Comparison of ENCODE assay signal across 22 cellular contexts in the genomic region with DNA sequence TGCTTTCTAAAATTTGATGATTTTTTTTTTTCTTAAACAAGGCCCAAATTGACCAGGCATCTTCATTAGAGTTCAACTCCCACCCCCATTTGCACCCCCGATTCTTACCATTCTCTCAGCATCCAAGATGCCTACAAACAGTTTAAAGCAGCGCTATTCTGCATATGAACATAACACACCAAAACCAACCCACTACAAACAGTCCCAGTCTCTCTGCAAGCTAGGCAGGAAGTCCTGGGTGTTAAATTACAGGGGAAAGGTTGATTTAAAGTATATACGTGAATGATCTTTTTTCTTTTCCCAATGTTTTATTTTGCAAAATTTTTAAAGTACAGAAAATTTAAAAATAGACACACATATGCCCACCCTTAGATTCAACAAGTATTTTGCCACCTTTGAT.
"Had no signal": no experiment of that assay in that cellular context is flagged by ENCODE, and none has a peak within 500 bp of the region (broad histone marks: within the 10 kb centered on the region; RNA-seq: fewer than 3 reads in every experiment).

No MANE protein-coding gene starts in this region.

- H3K9me3 ChIP-seq: heart right ventricle, left ventricle myocardium inferior, transverse colon, uterus had no signal

- H3K9me3 Mint-ChIP-seq: activated CD4-positive, alpha-beta memory T cell treated with anti-CD3 and anti-CD28 coated beads, Interleukin-2, amount 10 ng/mL, durations not matched to agents 7 days and 5 days; activated CD4-positive, alpha-beta T cell treated with anti-CD3 and anti-CD28 coated beads, Interleukin-2, amount 10 ng/mL, durations not matched to agents 24 days and 14 days; activated naive CD4-positive, alpha-beta T cell treated with anti-CD3 and anti-CD28 coated beads for 36 hours; activated naive CD8-positive, alpha-beta T cell treated with anti-CD3 and anti-CD28 coated beads, Interleukin-2, amount 10 ng/mL, durations not matched to agents 7 days and 5 days; activated T-cell treated with anti-CD3 and anti-CD28 coated beads, Interleukin-2, amount 50 U/mL, for 72 hours; natural killer cell treated with Interleukin-12 subunit alpha and Interleukin-12 subunit beta and Interleukin-15 and Interleukin-18, amount 100 ng/mL, for 72 hours had no signal

- H3K36me3 ChIP-seq: heart right ventricle, left ventricle myocardium inferior, transverse colon, uterus had no signal

- H3K4me2 ChIP-seq: smooth muscle cell had no signal

- H3K4me3 Mint-ChIP-seq: activated CD4-positive, alpha-beta memory T cell treated with anti-CD3 and anti-CD28 coated beads, Interleukin-2, amount 10 ng/mL, durations not matched to agents 7 days and 5 days; activated CD4-positive, alpha-beta T cell treated with anti-CD3 and anti-CD28 coated beads, Interleukin-2, amount 10 ng/mL, durations not matched to agents 24 days and 14 days; activated naive CD4-positive, alpha-beta T cell treated with anti-CD3 and anti-CD28 coated beads for 36 hours; activated naive CD8-positive, alpha-beta T cell treated with anti-CD3 and anti-CD28 coated beads, Interleukin-2, amount 10 ng/mL, durations not matched to agents 7 days and 5 days; activated T-cell treated with anti-CD3 and anti-CD28 coated beads, Interleukin-2, amount 50 U/mL, for 72 hours; natural killer cell treated with Interleukin-12 subunit alpha and Interleukin-12 subunit beta and Interleukin-15 and Interleukin-18, amount 100 ng/mL, for 72 hours; stimulated activated memory B cell treated with anti-CD40 and anti-IgM and Interleukin-4, amounts not matched to agents 10 μg/mL and 1 μg/mL and 100 μg/mL, for 72 hours had no signal

- H3K4me1 ChIP-seq: left ventricle myocardium inferior, uterus had no signal

- H3K4me1 Mint-ChIP-seq: activated CD4-positive, alpha-beta memory T cell treated with anti-CD3 and anti-CD28 coated beads, Interleukin-2, amount 10 ng/mL, durations not matched to agents 7 days and 5 days; activated CD4-positive, alpha-beta T cell treated with anti-CD3 and anti-CD28 coated beads, Interleukin-2, amount 10 ng/mL, durations not matched to agents 24 days and 14 days; stimulated activated memory B cell treated with anti-CD40 and anti-IgM and Interleukin-4, amounts not matched to agents 10 μg/mL and 1 μg/mL and 100 μg/mL, for 72 hours had no signal

- DNase-seq: activated CD4-positive, alpha-beta memory T cell treated with anti-CD3 and anti-CD28 coated beads, Interleukin-2, amount 10 ng/mL, durations not matched to agents 7 days and 5 days; activated CD4-positive, alpha-beta T cell treated with anti-CD3 and anti-CD28 coated beads, Interleukin-2, amount 10 ng/mL, durations not matched to agents 24 days and 14 days; activated effector memory CD4-positive, alpha-beta T cell treated with Interleukin-2 at 50 U/mL for 16 hours; activated naive CD4-positive, alpha-beta T cell treated with anti-CD3 and anti-CD28 coated beads for 36 hours; activated naive CD8-positive, alpha-beta T cell treated with anti-CD3 and anti-CD28 coated beads, Interleukin-2, amount 10 ng/mL, durations not matched to agents 7 days and 5 days; activated T-cell treated with anti-CD3 and anti-CD28 coated beads, Interleukin-2, amount 50 U/mL, for 72 hours; amniotic stem cell; cerebellar nuclear complex; cortex of kidney; heart right ventricle; left ventricle myocardium inferior; nucleus accumbens; stimulated activated CD4-positive, alpha-beta T cell treated with anti-CD3 and anti-CD28 coated beads, Interleukin-15, amount 100 ng/mL, for 24 hours; T-helper 2 cell; transverse colon; uterus had no signal

- ATAC-seq: activated CD4-positive, CD25-positive, alpha-beta regulatory T cell treated with anti-CD3 and anti-CD28 coated beads, Interleukin-2, amount 50 U/mL, for 24 hours; activated T-cell treated with anti-CD3 and anti-CD28 coated beads, Interleukin-2, amount 50 U/mL, for 72 hours; heart right ventricle; natural killer cell treated with Interleukin-12 subunit alpha and Interleukin-12 subunit beta and Interleukin-15 and Interleukin-18, amount 100 ng/mL, for 72 hours; sciatic nerve; stimulated activated memory B cell treated with anti-CD40 and anti-IgM and Interleukin-4, amounts not matched to agents 10 μg/mL and 1 μg/mL and 100 μg/mL, for 72 hours had no signal

- H3K4me3 ChIP-seq: heart right ventricle, left ventricle myocardium inferior, smooth muscle cell, transverse colon, uterus had no signal

- H3K27ac ChIP-seq: epithelial cell of prostate, heart right ventricle, left ventricle myocardium inferior, transverse colon, uterus had no signal

- H3K27ac Mint-ChIP-seq: activated CD4-positive, alpha-beta memory T cell treated with anti-CD3 and anti-CD28 coated beads, Interleukin-2, amount 10 ng/mL, durations not matched to agents 7 days and 5 days; activated CD4-positive, alpha-beta T cell treated with anti-CD3 and anti-CD28 coated beads, Interleukin-2, amount 10 ng/mL, durations not matched to agents 24 days and 14 days; activated naive CD4-positive, alpha-beta T cell treated with anti-CD3 and anti-CD28 coated beads for 36 hours; activated naive CD8-positive, alpha-beta T cell treated with anti-CD3 and anti-CD28 coated beads, Interleukin-2, amount 10 ng/mL, durations not matched to agents 7 days and 5 days; activated T-cell treated with anti-CD3 and anti-CD28 coated beads, Interleukin-2, amount 50 U/mL, for 72 hours; natural killer cell treated with Interleukin-12 subunit alpha and Interleukin-12 subunit beta and Interleukin-15 and Interleukin-18, amount 100 ng/mL, for 72 hours; stimulated activated memory B cell treated with anti-CD40 and anti-IgM and Interleukin-4, amounts not matched to agents 10 μg/mL and 1 μg/mL and 100 μg/mL, for 72 hours had no signal

- H3K36me3 Mint-ChIP-seq: activated naive CD8-positive, alpha-beta T cell treated with anti-CD3 and anti-CD28 coated beads, Interleukin-2, amount 10 ng/mL, durations not matched to agents 7 days and 5 days; natural killer cell treated with Interleukin-12 subunit alpha and Interleukin-12 subunit beta and Interleukin-15 and Interleukin-18, amount 100 ng/mL, for 72 hours; stimulated activated memory B cell treated with anti-CD40 and anti-IgM and Interleukin-4, amounts not matched to agents 10 μg/mL and 1 μg/mL and 100 μg/mL, for 72 hours had no signal

- H3K27me3 ChIP-seq: heart right ventricle, transverse colon, uterus had no signal
